In genomic region chrX:111869639-111870034, GRCh38 we compare ENCODE assay signal across 9 cellular contexts. TPM values are rescaled to one million over a fixed set of nuclear protein-coding genes. Genes with fewer than 3 reads are reported as not detected.
DNase-seq lines count a peak whose midpoint lies in the region; ATAC-seq, FAIRE-seq and TF ChIP-seq lines count a peak whose summit lies in the region.
"Had no signal": no experiment of that assay in that cellular context is flagged by ENCODE, and none has a peak within 500 bp of the region (broad histone marks: within the 10 kb centered on the region; RNA-seq: fewer than 3 reads in every experiment).

No MANE protein-coding gene starts in this region.

- WGBS in mammary epithelial cell (ENCODE audit: low coverage, missing lambda C conversion rate), result 56% methylated on average over 1 of the region's 1 CpG
- 23% methylated on average over 1 of the region's 1 CpG; no CpG with 5 or more reads in 1 of the 2 donors for WGBS in transverse colon (ENCODE audit: low coverage in 1 of 2), 2 donors

- no peak overlapping the region for H2AFZ ChIP-seq in mammary epithelial cell (ENCODE audit: low read depth, low read length)

- H3K9me3 ChIP-seq in mammary epithelial cell (replicated peaks; ENCODE audit: insufficient read depth, low read length) (no peaks in the 10 kb centered on the region), transverse colon (no peaks in the 10 kb centered on the region)

- no peaks in the 10 kb centered on the region for H3K79me2 ChIP-seq in mammary epithelial cell (ENCODE audit: insufficient read depth, low read length)

- intact Hi-C loops in mammary epithelial cell (cut with micrococcal nuclease), result loop anchor here (1.0 kb wide), 1 partner anchor 175 kb away; no protein-coding TSS in a partner anchor
- intact Hi-C loops in transverse colon (cut with DNase I; ENCODE audit: low total_unique reads), result no loop called here

- H3K4me3 ChIP-seq in mammary epithelial cell (replicated peaks in 1 of 3; ENCODE audit: insufficient read depth in 1 of 3, low read depth in 2 of 3, low read length in 3 of 3) (no peak overlapping the region), transverse colon (no peak overlapping the region)

- H3K27me3 ChIP-seq in mammary epithelial cell (ENCODE audit: insufficient read depth, low read length) (peaks cover 2% of the 10 kb centered on the region), transverse colon (no peaks in the 10 kb centered on the region)

- H3K4me1 ChIP-seq in mammary epithelial cell (ENCODE audit: insufficient read depth, low read length) (no peaks in the 10 kb centered on the region), transverse colon (no peaks in the 10 kb centered on the region)

- no peak overlapping the region for H3K27ac ChIP-seq in mammary epithelial cell (ENCODE audit: insufficient read depth, low read depth, low read length)
- no peak overlapping the region for H3K27ac ChIP-seq in transverse colon

- BruUV-seq in mammary epithelial cell (replicated peaks; lab: Mats Ljungman, UMichigan), result no TSS peak

- H3K36me3 ChIP-seq in mammary epithelial cell (ENCODE audit: insufficient read depth, low read length) (no peaks in the 10 kb centered on the region), transverse colon (no peaks in the 10 kb centered on the region)

- DNase-seq in NCI-H748 (lab: John Stamatoyannopoulos, UW; ENCODE audit: unreplicated experiment) (peak; percentile 42), NCI-H748 treated with DMSO at 0.1 percent for 48 hours (lab: John Stamatoyannopoulos, UW) (no peak), NCI-H774 (lab: John Stamatoyannopoulos, UW) (peak; percentile 47), mammary epithelial cell (peak; percentile 35), transverse colon (peak; percentile 7)

- ATAC-seq in GM19455 (IDR thresholded peaks at IDR 0.05; ENCODE audit: unreplicated experiment), result peak; percentile 93
- ATAC-seq in HG03342 (IDR thresholded peaks at IDR 0.05; ENCODE audit: unreplicated experiment), result peak; percentile 90

- TF ChIP-seq POLR2A in transverse colon (IDR thresholded peaks at IDR 0.05), result no peak

- no peak for TF ChIP-seq EP300 in transverse colon (IDR thresholded peaks at IDR 0.05; ENCODE audit: low read depth)

- no peak overlapping the region for H3K9ac ChIP-seq in mammary epithelial cell (ENCODE audit: insufficient read depth, low read length)

- peak; percentile 93 for FAIRE-seq in islet of Langerhans (lab: Jason Lieb, UNC)

- TF ChIP-seq CTCF in mammary epithelial cell (conservative IDR thresholded peaks at IDR 0.05 in 1 of 2, IDR thresholded peaks at IDR 0.05 in 1 of 2; ENCODE audit: extremely low read depth in 1 of 2, insufficient read depth in 1 of 2, low read depth in 1 of 2, low read length in 2 of 2), result peak; percentile 68 to 72
- peak; percentile 28 to 60 (median 39) for TF ChIP-seq CTCF in transverse colon (IDR thresholded peaks at IDR 0.05)

- dilution Hi-C loops in mammary epithelial cell (cut with HindIII; ENCODE audit: low sequenced_read_pairs), result no loop called here

- H4K20me1 ChIP-seq in mammary epithelial cell (ENCODE audit: insufficient read depth, low read length), result no peaks in the 10 kb centered on the region

- H3K4me2 ChIP-seq in mammary epithelial cell (ENCODE audit: insufficient read depth, low read depth, low read length), result no peak overlapping the region

- in situ Hi-C loops in mammary epithelial cell (cut with MboI; ENCODE audit: low sequenced_read_pairs in 2 of 2) (loop anchor here in 1 of 2 donors (25.0 kb wide), 1 partner anchor 768 kb away; no protein-coding TSS in a partner anchor), transverse colon (cut with MboI; ENCODE audit: low pct_ligation_motif_present in 1 of 4, low pct_unique_long_range_greater_than_20kb in 1 of 4, low sequenced_read_pairs in 3 of 4) (no loop called here)

- CTCF ChIA-PET in mammary epithelial cell (lab: Charles Lee; ENCODE audit: low non-redundant PET), result interaction anchor here (0.8 kb wide), 1 partner anchor 12 kb away, joined by 4 read pairs; no protein-coding TSS in a partner anchor

RNA-seq across cellular contexts. Expression of gene TRPC5OS, which starts 6.3 kb away (rescaled TPM):
- not detected for total RNA-seq in mammary epithelial cell
- not detected for polyA plus RNA-seq in mammary epithelial cell
- polyA minus RNA-seq in mammary epithelial cell, result not detected
- total RNA-seq in transverse colon, result not detected
- total RNA-seq: temporal lobe had no signal
